ENCODE assay signal across 26 cellular contexts in the genomic region with DNA sequence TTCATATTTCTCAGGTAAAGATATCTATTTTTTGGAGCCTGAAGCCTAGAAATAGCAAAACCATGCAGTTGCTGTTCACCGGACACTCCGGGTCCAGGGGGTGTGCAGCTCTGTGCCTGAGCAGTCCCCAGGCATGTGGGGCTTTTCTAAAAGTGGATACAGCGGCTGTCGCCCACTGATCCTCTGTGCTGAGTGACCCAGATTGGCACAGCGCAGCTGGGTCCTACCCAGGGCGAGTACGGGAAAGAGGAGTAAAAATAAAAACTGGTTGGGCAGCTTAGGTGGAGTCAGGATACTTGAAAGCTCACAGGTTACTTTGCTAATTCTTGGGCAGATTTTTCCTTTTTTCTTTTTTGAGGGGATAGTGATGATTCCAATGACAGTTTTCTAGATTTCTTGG.
DNase-seq lines count a peak whose midpoint lies in the region; ATAC-seq and TF ChIP-seq lines count a peak whose summit lies in the region.
"Had no signal": no experiment of that assay in that cellular context is flagged by ENCODE, and none has a peak within 500 bp of the region (broad histone marks: within the 10 kb centered on the region; RNA-seq: fewer than 3 reads in every experiment).

No MANE protein-coding gene starts in this region.

- H3K36me3 ChIP-seq in ascending aorta: no peaks in the 10 kb centered on the region
- no peaks in the 10 kb centered on the region for H3K36me3 ChIP-seq in gastrocnemius medialis
- no peaks in the 10 kb centered on the region for H3K36me3 ChIP-seq in colonic mucosa
- H3K36me3 ChIP-seq: MG63 had no signal

- H3K27ac ChIP-seq in ascending aorta (peak overlapping the region; percentile 9 to 48), gastrocnemius medialis (peak overlapping the region; percentile 70 to 89 (median 82)), foreskin keratinocyte (no peak overlapping the region), colonic mucosa (no peak overlapping the region)
- H3K27ac ChIP-seq: SK-N-MC had no signal

- CTCF ChIA-PET in Calu3 (lab: Charles Lee): interaction anchor here (1.0 kb wide), 1 partner anchor 94 kb away, joined by 4 read pairs; no protein-coding TSS in a partner anchor

- H3K4me1 ChIP-seq in ascending aorta (peaks cover 0 to 40% of the 10 kb centered on the region in 2 donors), gastrocnemius medialis (peaks cover 59 to 65% of the 10 kb centered on the region in 2 donors), foreskin keratinocyte (no peaks in the 10 kb centered on the region), colonic mucosa (no peaks in the 10 kb centered on the region)

- no peaks in the 10 kb centered on the region for H3K27me3 ChIP-seq in ascending aorta
- no peaks in the 10 kb centered on the region for H3K27me3 ChIP-seq in gastrocnemius medialis
- H3K27me3 ChIP-seq in foreskin keratinocyte: peaks cover 14% of the 10 kb centered on the region
- no peaks in the 10 kb centered on the region for H3K27me3 ChIP-seq in colonic mucosa
- H3K27me3 ChIP-seq: BE2C, MG63 had no signal

- no TSS peak for BruUV-seq in Calu3 (replicated peaks; lab: Mats Ljungman, UMichigan)

- H3K4me3 ChIP-seq in ascending aorta: no peak overlapping the region
- peak overlapping the region in 3 of 4 donors; percentile 20 to 24 (median 22) for H3K4me3 ChIP-seq in gastrocnemius medialis
- no peak overlapping the region for H3K4me3 ChIP-seq in colonic mucosa
- H3K4me3 ChIP-seq: MG63, SK-N-MC had no signal

- no peaks in the 10 kb centered on the region for H3K9me3 ChIP-seq in ascending aorta
- H3K9me3 ChIP-seq in gastrocnemius medialis: no peaks in the 10 kb centered on the region
- no peaks in the 10 kb centered on the region for H3K9me3 ChIP-seq in colonic mucosa
- H3K9me3 ChIP-seq: BE2C, MG63 had no signal

- DNase-seq in Calu3 (peak; percentile 30), ascending aorta (ENCODE audit: low spot score in 2 of 2) (no peak), kidney tubule cell (ENCODE audit: low spot score) (peak; percentile 34), gastrocnemius medialis (peak in 1 of 2 donors; percentile 63), foreskin keratinocyte (no peak), NCI-H187 (lab: John Stamatoyannopoulos, UW) (no peak), posterior vena cava (ENCODE audit: low spot score) (no peak), colonic mucosa (no peak)
- DNase-seq: activated CD4-positive, alpha-beta T cell treated with anti-CD3 and anti-CD28 coated beads, Interleukin-2, amount 50 U/mL, for 1 hour; activated CD8-positive, alpha-beta memory T cell treated with anti-CD3 and anti-CD28 coated beads, Interleukin-2, amount 10 ng/mL, durations not matched to agents 7 days and 5 days; BE2C; caudate nucleus; DMS79 treated with DMSO at 0.1 percent for 48 hours; KBM-7; mesenchymal stem cell; MG63; naive B cell; NCI-H1417; NCI-H2107; NCI-H510A treated with DMSO at 0.1 percent for 48 hours; T-helper 2 cell had no signal

- intact Hi-C loops in Calu3 (cut with micrococcal nuclease; ENCODE audit: unreplicated experiment): no loop called here
- intact Hi-C loops in ascending aorta (cut with DNase I): no loop called here
- intact Hi-C loops in gastrocnemius medialis (cut with DNase I; ENCODE audit: low total_unique reads): no loop called here
- intact Hi-C loops in posterior vena cava (cut with DNase I): no loop called here
- intact Hi-C loops in colonic mucosa (cut with DNase I): no loop called here

- peaks cover 6% of the 10 kb centered on the region for H3K36me3 Mint-ChIP-seq in Calu3 (ENCODE audit: insufficient read depth, unreplicated experiment)
- H3K36me3 Mint-ChIP-seq: activated CD8-positive, alpha-beta memory T cell treated with anti-CD3 and anti-CD28 coated beads, Interleukin-2, amount 10 ng/mL, durations not matched to agents 7 days and 5 days; activated naive CD4-positive, alpha-beta T cell treated with anti-CD3 and anti-CD28 coated beads, Interleukin-2, amount 50 U/mL, for 24 hours had no signal

- peaks cover 9% of the 10 kb centered on the region for H3K9me3 Mint-ChIP-seq in Calu3 (ENCODE audit: low read depth, unreplicated experiment)
- H3K9me3 Mint-ChIP-seq: activated T-helper 1 cell treated with anti-CD3 and anti-CD28 coated beads, Interleukin-12 subunit alpha, Interleukin-12 subunit beta, Interleukin-2, Interleukin-4 antibody, amounts not matched to agents 30 ng/mL and 10 ng/mL and 1 ng/mL, durations not matched to agents 14 hours and 24 hours and 36 hours had no signal

- H3K4me3 Mint-ChIP-seq in Calu3 (ENCODE audit: low read depth, unreplicated experiment): peak overlapping the region; percentile 44
- H3K4me3 Mint-ChIP-seq: activated CD8-positive, alpha-beta memory T cell treated with anti-CD3 and anti-CD28 coated beads, Interleukin-2, amount 10 ng/mL, durations not matched to agents 7 days and 5 days; activated naive CD4-positive, alpha-beta T cell treated with anti-CD3 and anti-CD28 coated beads, Interleukin-2, amount 50 U/mL, for 24 hours; activated T-helper 1 cell treated with anti-CD3 and anti-CD28 coated beads, Interleukin-12 subunit alpha, Interleukin-12 subunit beta, Interleukin-2, Interleukin-4 antibody, amounts not matched to agents 30 ng/mL and 10 ng/mL and 1 ng/mL, durations not matched to agents 14 hours and 24 hours and 36 hours; dendritic cell treated with granulocyte-macrophage colony-stimulating factor and Interleukin-4, amounts not matched to agents 40 ng/mL and 50 ng/mL, for 4 days; naive B cell had no signal

- no peaks in the 10 kb centered on the region for H3K27me3 Mint-ChIP-seq in Calu3 (ENCODE audit: unreplicated experiment)
- H3K27me3 Mint-ChIP-seq: activated CD8-positive, alpha-beta memory T cell treated with anti-CD3 and anti-CD28 coated beads, Interleukin-2, amount 10 ng/mL, durations not matched to agents 7 days and 5 days; dendritic cell treated with granulocyte-macrophage colony-stimulating factor and Interleukin-4, amounts not matched to agents 40 ng/mL and 50 ng/mL, for 4 days had no signal

- TF ChIP-seq CTCF in Calu3 (IDR thresholded peaks at IDR 0.05; ENCODE audit: unreplicated experiment): no peak
- TF ChIP-seq CTCF in ascending aorta (IDR thresholded peaks at IDR 0.05): no peak
- TF ChIP-seq CTCF in gastrocnemius medialis (IDR thresholded peaks at IDR 0.05 in 4 of 5, conservative IDR thresholded peaks at IDR 0.05 in 1 of 5): no peak
- no peak for TF ChIP-seq CTCF in foreskin keratinocyte (conservative IDR thresholded peaks at IDR 0.05)
- no peak for TF ChIP-seq CTCF in colonic mucosa (IDR thresholded peaks at IDR 0.05)

- no peak overlapping the region for H3K9ac ChIP-seq in colonic mucosa (ENCODE audit: low read depth in 2 of 2, low read length in 2 of 2)

- no peak for TF ChIP-seq POLR2A in gastrocnemius medialis (IDR thresholded peaks at IDR 0.05)

- ATAC-seq in gastrocnemius medialis (peak; percentile 27 to 71), foreskin keratinocyte (no peak)
- ATAC-seq: activated CD8-positive, alpha-beta memory T cell treated with anti-CD3 and anti-CD28 coated beads, Interleukin-2, amount 10 ng/mL, durations not matched to agents 7 days and 5 days; sciatic nerve had no signal

- in situ Hi-C loops in gastrocnemius medialis (cut with MboI; ENCODE audit: low sequenced_read_pairs in 4 of 4): no loop called here

- peak overlapping the region; percentile 69 for H3K27ac Mint-ChIP-seq in Calu3 (ENCODE audit: unreplicated experiment)
- H3K27ac Mint-ChIP-seq: activated CD8-positive, alpha-beta memory T cell treated with anti-CD3 and anti-CD28 coated beads, Interleukin-2, amount 10 ng/mL, durations not matched to agents 7 days and 5 days; activated naive CD4-positive, alpha-beta T cell treated with anti-CD3 and anti-CD28 coated beads, Interleukin-2, amount 50 U/mL, for 24 hours; activated T-helper 1 cell treated with anti-CD3 and anti-CD28 coated beads, Interleukin-12 subunit alpha, Interleukin-12 subunit beta, Interleukin-2, Interleukin-4 antibody, amounts not matched to agents 30 ng/mL and 10 ng/mL and 1 ng/mL, durations not matched to agents 14 hours and 24 hours and 36 hours; dendritic cell treated with granulocyte-macrophage colony-stimulating factor and Interleukin-4, amounts not matched to agents 40 ng/mL and 50 ng/mL, for 4 days; naive B cell had no signal

- peaks cover 41% of the 10 kb centered on the region for H3K4me1 Mint-ChIP-seq in Calu3 (ENCODE audit: low read depth, unreplicated experiment)
- H3K4me1 Mint-ChIP-seq: activated CD8-positive, alpha-beta memory T cell treated with anti-CD3 and anti-CD28 coated beads, Interleukin-2, amount 10 ng/mL, durations not matched to agents 7 days and 5 days; activated naive CD4-positive, alpha-beta T cell treated with anti-CD3 and anti-CD28 coated beads, Interleukin-2, amount 50 U/mL, for 24 hours; naive B cell had no signal

Comparison
In these comparisons a context has a peak if more than half of its experiments do, and no peak if none do; other contexts are left out.
1. DNase-seq: peak in Calu3 (single experiment) and kidney tubule cell (single experiment); none in ascending aorta (0 of 2), foreskin keratinocyte (0 of 2), NCI-H187 (0 of 2), posterior vena cava (single experiment) and colonic mucosa (single experiment).
2. H3K27ac ChIP-seq: peak in ascending aorta (2 of 2) and gastrocnemius medialis (4 of 4); none in foreskin keratinocyte (single experiment) and colonic mucosa (single experiment).
3. H3K4me3 ChIP-seq: peak in gastrocnemius medialis (3 of 4); none in ascending aorta (0 of 2) and colonic mucosa (single experiment).